ENCODE assay signal across 9 cellular contexts in the genomic region with DNA sequence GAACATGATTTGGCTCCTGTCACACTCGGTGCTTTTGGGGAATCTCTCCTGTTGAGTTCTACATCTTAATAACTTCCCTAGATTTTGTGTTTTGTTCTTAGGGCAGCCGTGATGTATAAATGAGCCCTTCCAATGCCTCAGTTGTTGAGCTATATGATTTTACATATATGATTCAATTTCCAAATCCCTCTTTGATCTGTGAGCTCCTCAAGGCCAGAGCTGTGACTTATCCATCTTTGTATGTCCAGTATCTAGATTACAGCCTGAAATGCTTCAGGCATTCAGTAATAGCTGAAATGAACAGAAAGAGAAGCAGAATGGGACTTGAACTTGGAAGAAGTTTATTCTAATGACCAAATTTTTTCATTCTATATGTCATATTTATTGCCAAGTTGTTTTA. TPM values are rescaled to one million over a fixed set of nuclear protein-coding genes. Genes with fewer than 3 reads are reported as not detected.
DNase-seq lines count a peak whose midpoint lies in the region; ATAC-seq and TF ChIP-seq lines count a peak whose summit lies in the region.
"Had no signal": no experiment of that assay in that cellular context is flagged by ENCODE, and none has a peak within 500 bp of the region (broad histone marks: within the 10 kb centered on the region; RNA-seq: fewer than 3 reads in every experiment).

No MANE protein-coding gene starts in this region.

- H3K27ac ChIP-seq in CD4-positive, alpha-beta T cell (ENCODE audit: low read depth, low read length): peak overlapping the region; percentile 18
- no peak overlapping the region for H3K27ac ChIP-seq in HCT116 (ENCODE audit: low read depth, low read length)
- H3K27ac ChIP-seq in mucosa of rectum (ENCODE audit: low read depth in 2 of 2, low read length in 2 of 2): peak overlapping the region; percentile 22 to 25
- H3K27ac ChIP-seq: cardiac muscle cell had no signal

- H3K27me3 ChIP-seq in CD4-positive, alpha-beta T cell (ENCODE audit: control insufficient read depth, insufficient read depth, low read length): no peaks in the 10 kb centered on the region
- no peaks in the 10 kb centered on the region for H3K27me3 ChIP-seq in HCT116 (ENCODE audit: insufficient read depth, low read length)
- H3K27me3 ChIP-seq in adipocyte (replicated peaks; ENCODE audit: control insufficient read depth, insufficient read depth, low read length): no peaks in the 10 kb centered on the region
- no peaks in the 10 kb centered on the region for H3K27me3 ChIP-seq in mucosa of rectum (ENCODE audit: control insufficient read depth in 2 of 2, insufficient read depth in 2 of 2, low read length in 2 of 2)
- H3K27me3 ChIP-seq: cardiac muscle cell had no signal

- no peaks in the 10 kb centered on the region for H3K27me3 Mint-ChIP-seq in CD4-positive, alpha-beta T cell

- no peaks in the 10 kb centered on the region for H3K9me2 ChIP-seq in HCT116 (ENCODE audit: insufficient read depth)

- no peaks in the 10 kb centered on the region for H4K20me1 ChIP-seq in HCT116 (ENCODE audit: insufficient read depth)

- no peak for DNase-seq in CD4-positive, alpha-beta T cell
- no peak for DNase-seq in HCT116 (ENCODE audit: low read depth, low spot score)
- DNase-seq in adipocyte (ENCODE audit: low read depth): peak; percentile 23
- no peak for DNase-seq in ureter (ENCODE audit: low spot score)
- no peak for DNase-seq in NCI-H2196 (lab: John Stamatoyannopoulos, UW; ENCODE audit: unreplicated experiment)
- DNase-seq in UCSD-AML1 (lab: John Stamatoyannopoulos, UW; ENCODE audit: unreplicated experiment): no peak
- DNase-seq in HUDEP-2 (lab: John Stamatoyannopoulos, UW; ENCODE audit: unreplicated experiment in 76 of 76): no peak

- TF ChIP-seq RAD21 in HCT116 (IDR thresholded peaks at IDR 0.05; ENCODE audit: low read depth): no peak

- intact Hi-C loops in CD4-positive, alpha-beta T cell (cut with DNase I, micrococcal nuclease): no loop called here
- intact Hi-C loops in HCT116 (cut with micrococcal nuclease): no loop called here

- no peaks in the 10 kb centered on the region for H3K9me3 Mint-ChIP-seq in CD4-positive, alpha-beta T cell

- H3K4me1 ChIP-seq in HCT116 (ENCODE audit: control insufficient read depth in 1 of 2, insufficient read depth in 2 of 2, low read length in 2 of 2) (peaks cover 0 to 10% of the 10 kb centered on the region in 2 experiments; a peak in 1 of 4 replicates), adipocyte (ENCODE audit: control insufficient read depth, insufficient read depth, low read length) (peaks cover 33% of the 10 kb centered on the region), mucosa of rectum (ENCODE audit: control insufficient read depth in 2 of 2, insufficient read depth in 2 of 2, low read length in 2 of 2) (peaks cover 0 to 3% of the 10 kb centered on the region in 2 donors)

- peak overlapping the region; percentile 74 for H3K4me2 ChIP-seq in HCT116 (ENCODE audit: low read length)

- TF ChIP-seq CTCF in CD4-positive, alpha-beta T cell (IDR thresholded peaks at IDR 0.05): no peak
- no peak for TF ChIP-seq CTCF in HCT116 (IDR thresholded peaks at IDR 0.05 in 2 of 3, conservative IDR thresholded peaks at IDR 0.05 in 1 of 3; ENCODE audit: borderline replicate concordance in 1 of 3, insufficient read depth in 1 of 3, low read depth in 2 of 3, low read length in 2 of 3)

- peak overlapping the region; percentile 84 for H3K4me3 Mint-ChIP-seq in CD4-positive, alpha-beta T cell

- no peaks in the 10 kb centered on the region for H3K36me3 Mint-ChIP-seq in CD4-positive, alpha-beta T cell (ENCODE audit: low read depth)

- BruUV-seq in HCT116 (replicated peaks; lab: Mats Ljungman, UMichigan): no TSS peak

- no peaks in the 10 kb centered on the region for H3K9me3 ChIP-seq in CD4-positive, alpha-beta T cell (ENCODE audit: control insufficient read depth, low read length)
- H3K9me3 ChIP-seq in HCT116 (ENCODE audit: control insufficient read depth in 1 of 2, insufficient read depth in 1 of 2, low read depth in 1 of 2, low read length in 2 of 2) (no peaks in the 10 kb centered on the region), adipocyte (ENCODE audit: control insufficient read depth, low read length) (no peaks in the 10 kb centered on the region), mucosa of rectum (ENCODE audit: control insufficient read depth in 2 of 2, low read length in 2 of 2) (no peaks in the 10 kb centered on the region)

- POLR2A ChIA-PET in CD4-positive, alpha-beta T cell (lab: Charles Lee): interaction anchor here (1.0 to 2.6 kb wide), 5 partner anchors 13 to 120 kb away, joined by 3 to 59 read pairs (median 5); partner anchors contain the start of genes C3orf38, CGGBP1 and ZNF654
- POLR2A ChIA-PET in HCT116 (lab: Charles Lee): interaction anchor here (1.6 kb wide), 1 partner anchor 26 kb away, joined by 5 read pairs; the partner anchor contains the start of genes CGGBP1 and ZNF654

- no peak for TF ChIP-seq POLR2A in HCT116 (IDR thresholded peaks at IDR 0.05; ENCODE audit: borderline replicate concordance, extremely low read depth, insufficient read depth, insufficient read length)

- ATAC-seq in CD4-positive, alpha-beta T cell (ENCODE audit: poor library complexity): peak; percentile 29
- 0 out of 2 replicates have a peak, but pooled peaks have one; percentile 6 for ATAC-seq in HCT116

- H3K4me1 Mint-ChIP-seq in CD4-positive, alpha-beta T cell (ENCODE audit: low read depth): peaks cover 48% of the 10 kb centered on the region

- H3K9ac ChIP-seq in HCT116 (ENCODE audit: low read length) (peak overlapping the region; percentile 15; the same call in 1 of the 2 replicates), adipocyte (ENCODE audit: low read length) (peak overlapping the region; percentile 73), mucosa of rectum (ENCODE audit: low read depth in 1 of 2, low read length in 2 of 2) (peak overlapping the region; percentile 47 to 58)

- RAD21 ChIA-PET in HCT116 (lab: Charles Lee; ENCODE audit: low non-redundant PET in 1 of 2, low total read pairs in 2 of 2, uncharacterized antibody in 2 of 2, unreplicated experiment in 2 of 2): no interaction called here

- H3K27ac Mint-ChIP-seq in CD4-positive, alpha-beta T cell: peak overlapping the region; percentile 87

- H2AFZ ChIP-seq in HCT116 (ENCODE audit: low read depth, low read length, poor library complexity, severe bottlenecking): peak overlapping the region; percentile 75

- no peaks in the 10 kb centered on the region for H3K79me2 ChIP-seq in HCT116 (ENCODE audit: insufficient read depth, low read length)

- CTCF ChIA-PET in CD4-positive, alpha-beta T cell (lab: Charles Lee): no interaction called here
- CTCF ChIA-PET in HCT116 (lab: Charles Lee): no interaction called here

- H3K4me3 ChIP-seq in HCT116 (replicated peaks in 1 of 2; ENCODE audit: low read depth in 1 of 2, low read length in 2 of 2): peak overlapping the region; percentile 38 to 58
- peak overlapping the region; percentile 77 for H3K4me3 ChIP-seq in adipocyte (ENCODE audit: low read length)
- peak overlapping the region; percentile 56 to 71 for H3K4me3 ChIP-seq in mucosa of rectum (ENCODE audit: low read length in 2 of 2)
- H3K4me3 ChIP-seq: cardiac muscle cell had no signal

- H3K36me3 ChIP-seq in HCT116 (ENCODE audit: control insufficient read depth in 1 of 2, insufficient read depth in 2 of 2, low read length in 2 of 2) (no peaks in the 10 kb centered on the region), adipocyte (ENCODE audit: control insufficient read depth, insufficient read depth, low read length, severe bottlenecking) (no peaks in the 10 kb centered on the region), mucosa of rectum (ENCODE audit: control insufficient read depth in 2 of 2, insufficient read depth in 2 of 2, low read length in 2 of 2) (no peaks in the 10 kb centered on the region)
- H3K36me3 ChIP-seq: cardiac muscle cell had no signal

TF ChIP-seq in HCT116, 20 proteins besides CTCF, POLR2A, EP300 and RAD21:
- no peak for TF ChIP-seq ELF1 (IDR thresholded peaks at IDR 0.05; ENCODE audit: borderline replicate concordance, low read depth)
- no peak for TF ChIP-seq EZH2 (IDR thresholded peaks at IDR 0.05)
- TF ChIP-seq ZFX (IDR thresholded peaks at IDR 0.05): no peak
- TF ChIP-seq, protein P1, sequence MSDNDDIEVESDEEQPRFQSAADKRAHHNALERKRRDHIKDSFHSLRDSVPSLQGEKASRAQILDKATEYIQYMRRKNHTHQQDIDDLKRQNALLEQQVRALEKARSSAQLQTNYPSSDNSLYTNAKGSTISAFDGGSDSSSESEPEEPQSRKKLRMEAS (IDR thresholded peaks at IDR 0.05): no peak
- TF ChIP-seq EZH2phosphoT487 (IDR thresholded peaks at IDR 0.05; ENCODE audit: borderline replicate concordance): no peak
- no peak for TF ChIP-seq EGR1 (IDR thresholded peaks at IDR 0.05; ENCODE audit: low read depth)
- no peak for TF ChIP-seq SP1 (IDR thresholded peaks at IDR 0.05; ENCODE audit: low read depth)
- TF ChIP-seq SIN3A (IDR thresholded peaks at IDR 0.05; ENCODE audit: low read depth): no peak
- no peak for TF ChIP-seq ATF3 (IDR thresholded peaks at IDR 0.05)
TF ChIP-seq in HCT116: peak in this region for 0.

RNA-seq across cellular contexts. Expression of gene CGGBP1, which starts 26.6 kb away (rescaled TPM):
- 10 to 100 TPM; 88.7 to 89.7 TPM for total RNA-seq in CD4-positive, alpha-beta T cell
- total RNA-seq in HCT116 (2021; ENCODE audit: unreplicated experiment): 52.7 TPM
- 29.9 and 36.8 TPM in 2 replicates for polyA plus RNA-seq in HCT116 (2012)
- total RNA-seq in ureter: 70.1 TPM

RNA-seq across cellular contexts. Expression of gene ZNF654, which starts 26.8 kb away (rescaled TPM):
- total RNA-seq in CD4-positive, alpha-beta T cell: 1 to 10 TPM; 6.5 to 7.6 TPM
- total RNA-seq in HCT116 (2021; ENCODE audit: unreplicated experiment): 7.0 TPM
- 1.5 and 2.2 TPM in 2 replicates for polyA plus RNA-seq in HCT116 (2012)
- total RNA-seq in ureter: 25.7 TPM

Comparison
In these comparisons a context has a peak if more than half of its experiments do, and no peak if none do; other contexts are left out.
1. H3K9ac ChIP-seq: peak in every context shown above with its lines; median percentile 73 in adipocyte; 52 in mucosa of rectum; 15 in HCT116.